8 cellular contexts compared by ENCODE assay signal in genomic region chr6:26159417-26160273, GRCh38.
DNase-seq lines count a peak whose midpoint lies in the region; ATAC-seq and TF ChIP-seq lines count a peak whose summit lies in the region.

No MANE protein-coding gene starts in this region.

- H3K27ac ChIP-seq in DOHH2 (ENCODE audit: low read depth, low read length) (peak overlapping the region; percentile 89), hepatocyte (peak overlapping the region; percentile 87)

- H3K4me3 ChIP-seq in DOHH2 (ENCODE audit: low read length) = peak overlapping the region; percentile 88
- peak overlapping the region; percentile 40 for H3K4me3 ChIP-seq in hepatocyte
- H3K4me3 ChIP-seq in skeletal muscle satellite cell (ENCODE audit: low read length) = peak overlapping the region; percentile 68

- H3K9me3 ChIP-seq in DOHH2 (ENCODE audit: control insufficient read depth, insufficient read depth, low read length) (no peaks in the 10 kb centered on the region), hepatocyte (ENCODE audit: low read depth) (no peaks in the 10 kb centered on the region), skeletal muscle satellite cell (replicated peaks; ENCODE audit: low read length) (no peaks in the 10 kb centered on the region)

- CTCF ChIA-PET in activated CD4-positive, alpha-beta memory T cell treated with anti-CD3 and anti-CD28 coated beads, Interleukin-2, amount 10 ng/mL, durations not matched to agents 7 days and 5 days (lab: Charles Lee) = interaction anchor here (0.7 to 6.5 kb wide), 17 partner anchors 8 to 198 kb away, joined by 3 to 65 read pairs (median 5); a partner anchor contains a TSS

- H3K4me1 ChIP-seq in DOHH2 (ENCODE audit: control insufficient read depth, low read length) = peaks cover 32% of the 10 kb centered on the region
- no peaks in the 10 kb centered on the region for H3K4me1 ChIP-seq in hepatocyte (ENCODE audit: insufficient read depth)
- peaks cover 25% of the 10 kb centered on the region for H3K4me1 ChIP-seq in skeletal muscle satellite cell (ENCODE audit: control insufficient read depth, insufficient read depth, low read length)

- in situ Hi-C loops in KBM-7 (cut with MboI; ENCODE audit: low pct_unique_long_range_greater_than_20kb, low sequenced_read_pairs) = no loop called here

- H3K79me2 ChIP-seq in DOHH2 (ENCODE audit: control insufficient read depth, low read length) = peaks cover 6% of the 10 kb centered on the region
- H3K79me2 ChIP-seq in hepatocyte = peaks cover 55% of the 10 kb centered on the region

- peak overlapping the region; percentile 98 for H3K27ac Mint-ChIP-seq in activated CD4-positive, alpha-beta memory T cell treated with anti-CD3 and anti-CD28 coated beads, Interleukin-2, amount 10 ng/mL, durations not matched to agents 7 days and 5 days

- H3K9me2 ChIP-seq in DOHH2 (replicated peaks; ENCODE audit: control insufficient read depth, low read length) (no peaks in the 10 kb centered on the region), hepatocyte (replicated peaks; ENCODE audit: insufficient read depth) (no peaks in the 10 kb centered on the region)

- no peaks in the 10 kb centered on the region for H3K27me3 Mint-ChIP-seq in activated CD4-positive, alpha-beta memory T cell treated with anti-CD3 and anti-CD28 coated beads, Interleukin-2, amount 10 ng/mL, durations not matched to agents 7 days and 5 days

- H3K9me3 Mint-ChIP-seq in activated CD4-positive, alpha-beta memory T cell treated with anti-CD3 and anti-CD28 coated beads, Interleukin-2, amount 10 ng/mL, durations not matched to agents 7 days and 5 days = no peaks in the 10 kb centered on the region

- H3K4me2 ChIP-seq in DOHH2 (ENCODE audit: low read length) = peak overlapping the region; percentile 70
- peak overlapping the region; percentile 84 for H3K4me2 ChIP-seq in hepatocyte
- H3K4me2 ChIP-seq in skeletal muscle satellite cell (ENCODE audit: low read length) = peak overlapping the region; percentile 91

- H2AFZ ChIP-seq in hepatocyte = no peak overlapping the region

- peaks cover 56% of the 10 kb centered on the region for H3K4me1 Mint-ChIP-seq in activated CD4-positive, alpha-beta memory T cell treated with anti-CD3 and anti-CD28 coated beads, Interleukin-2, amount 10 ng/mL, durations not matched to agents 7 days and 5 days

- H3K36me3 ChIP-seq in DOHH2 (ENCODE audit: control insufficient read depth, low read length) = peaks cover 5% of the 10 kb centered on the region; the same call in 1 of the 2 replicates
- no peaks in the 10 kb centered on the region for H3K36me3 ChIP-seq in hepatocyte (replicated peaks; ENCODE audit: insufficient read depth, low read depth)
- H3K36me3 ChIP-seq in skeletal muscle satellite cell (ENCODE audit: insufficient read depth, low read length) = no peaks in the 10 kb centered on the region

- peak; percentile 73 for DNase-seq in KBM-7
- DNase-seq in activated CD4-positive, alpha-beta memory T cell treated with anti-CD3 and anti-CD28 coated beads, Interleukin-2, amount 10 ng/mL, durations not matched to agents 7 days and 5 days = no peak
- DNase-seq in hepatocyte (ENCODE audit: low spot score) = peak; percentile 32
- DNase-seq in mucosa of gallbladder (ENCODE audit: low spot score) = no peak

- H3K27me3 ChIP-seq in DOHH2 (ENCODE audit: control insufficient read depth, low read length) = no peaks in the 10 kb centered on the region
- no peaks in the 10 kb centered on the region for H3K27me3 ChIP-seq in hepatocyte
- H3K27me3 ChIP-seq in skeletal muscle satellite cell (ENCODE audit: control insufficient read depth, insufficient read depth, low read length) = no peaks in the 10 kb centered on the region

- no peak for ATAC-seq in HG02623 (IDR thresholded peaks at IDR 0.05; ENCODE audit: unreplicated experiment)
- ATAC-seq in HG03280 (IDR thresholded peaks at IDR 0.05; ENCODE audit: unreplicated experiment) = no peak

- H3K36me3 Mint-ChIP-seq in activated CD4-positive, alpha-beta memory T cell treated with anti-CD3 and anti-CD28 coated beads, Interleukin-2, amount 10 ng/mL, durations not matched to agents 7 days and 5 days (ENCODE audit: low read depth) = peaks cover 40% of the 10 kb centered on the region

- H3F3A ChIP-seq in DOHH2 (ENCODE audit: control insufficient read depth, insufficient read depth) = peaks cover 32% of the 10 kb centered on the region

- peak overlapping the region; percentile 95 for H3K4me3 Mint-ChIP-seq in activated CD4-positive, alpha-beta memory T cell treated with anti-CD3 and anti-CD28 coated beads, Interleukin-2, amount 10 ng/mL, durations not matched to agents 7 days and 5 days

- TF ChIP-seq CTCF in DOHH2 (IDR thresholded peaks at IDR 0.05; ENCODE audit: low read depth, low read length, poor library complexity, severe bottlenecking) = no peak
- TF ChIP-seq CTCF in hepatocyte (IDR thresholded peaks at IDR 0.05; ENCODE audit: poor library complexity) = no peak

- POLR2A ChIA-PET in activated CD4-positive, alpha-beta memory T cell treated with anti-CD3 and anti-CD28 coated beads, Interleukin-2, amount 10 ng/mL, durations not matched to agents 7 days and 5 days (lab: Charles Lee) = interaction anchor here (0.6 to 10.5 kb wide), 36 partner anchors 11 to 1734 kb away, joined by 3 to 2087 read pairs (median 67); partner anchors contain the start of gene HFE

- 32% methylated on average over 12 of the region's 12 CpGs for WGBS in hepatocyte (ENCODE audit: low lambda C conversion rate, missing lambda C conversion rate)

- H4K20me1 ChIP-seq in DOHH2 (ENCODE audit: control insufficient read depth, insufficient read depth, low read depth, low read length) (no peaks in the 10 kb centered on the region), hepatocyte (ENCODE audit: insufficient read depth, poor library complexity, severe bottlenecking) (peaks cover 27% of the 10 kb centered on the region)

- H3K9ac ChIP-seq in skeletal muscle satellite cell (ENCODE audit: low read depth, low read length) = peak overlapping the region; percentile 67

Comparison
In these comparisons a context has a peak if more than half of its experiments do, and no peak if none do; other contexts are left out.
1. DNase-seq: peak in KBM-7 (single experiment) and hepatocyte (single experiment); none in activated CD4-positive, alpha-beta memory T cell treated with anti-CD3 and anti-CD28 coated beads, Interleukin-2, amount 10 ng/mL, durations not matched to agents 7 days and 5 days (single experiment) and mucosa of gallbladder (single experiment).
2. Peak in every context shown above with its lines, with median percentiles within 50 percentile points of each other: H3K4me2 ChIP-seq and H3K4me3 ChIP-seq.